ENCODE assay signal across 1 cellular context in genomic region chr10:100986952-100987684, GRCh38.
TF ChIP-seq lines count a peak whose summit lies in the region.

Gene MRPL43, minus strand, starts transcription at chr10:100987497. Its CDS starts 54 bp downstream, at chr10:100987443.
Gene TWNK, plus strand, starts transcription at chr10:100987543. Its CDS starts 668 bp downstream, at chr10:100988211.

TF ChIP-seq in IMR-90, 13 proteins besides CTCF, POLR2A, EP300 and RAD21:
- peak; percentile 99 for TF ChIP-seq MXI1 (IDR thresholded peaks at IDR 0.05; ENCODE audit: borderline replicate concordance, low read depth, low read length)
- no peak for TF ChIP-seq NFE2L2 (IDR thresholded peaks at IDR 0.05; ENCODE audit: low read depth, low read length)
- TF ChIP-seq, protein P1, sequence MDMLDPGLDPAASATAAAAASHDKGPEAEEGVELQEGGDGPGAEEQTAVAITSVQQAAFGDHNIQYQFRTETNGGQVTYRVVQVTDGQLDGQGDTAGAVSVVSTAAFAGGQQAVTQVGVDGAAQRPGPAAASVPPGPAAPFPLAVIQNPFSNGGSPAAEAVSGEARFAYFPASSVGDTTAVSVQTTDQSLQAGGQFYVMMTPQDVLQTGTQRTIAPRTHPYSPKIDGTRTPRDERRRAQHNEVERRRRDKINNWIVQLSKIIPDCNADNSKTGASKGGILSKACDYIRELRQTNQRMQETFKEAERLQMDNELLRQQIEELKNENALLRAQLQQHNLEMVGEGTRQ (IDR thresholded peaks at IDR 0.05; ENCODE audit: low read depth, low read length): peak; percentile 1; the same call in 1 of the 2 replicates
- no peak for TF ChIP-seq SMC3 (IDR thresholded peaks at IDR 0.05; ENCODE audit: low read depth, low read length)
- peak; percentile 8; the same call in 1 of the 2 replicates for TF ChIP-seq MAZ (IDR thresholded peaks at IDR 0.05; ENCODE audit: borderline replicate concordance, low read depth, low read length)
